Comparison of ENCODE assay signal across 14 cellular contexts in the genomic region with DNA sequence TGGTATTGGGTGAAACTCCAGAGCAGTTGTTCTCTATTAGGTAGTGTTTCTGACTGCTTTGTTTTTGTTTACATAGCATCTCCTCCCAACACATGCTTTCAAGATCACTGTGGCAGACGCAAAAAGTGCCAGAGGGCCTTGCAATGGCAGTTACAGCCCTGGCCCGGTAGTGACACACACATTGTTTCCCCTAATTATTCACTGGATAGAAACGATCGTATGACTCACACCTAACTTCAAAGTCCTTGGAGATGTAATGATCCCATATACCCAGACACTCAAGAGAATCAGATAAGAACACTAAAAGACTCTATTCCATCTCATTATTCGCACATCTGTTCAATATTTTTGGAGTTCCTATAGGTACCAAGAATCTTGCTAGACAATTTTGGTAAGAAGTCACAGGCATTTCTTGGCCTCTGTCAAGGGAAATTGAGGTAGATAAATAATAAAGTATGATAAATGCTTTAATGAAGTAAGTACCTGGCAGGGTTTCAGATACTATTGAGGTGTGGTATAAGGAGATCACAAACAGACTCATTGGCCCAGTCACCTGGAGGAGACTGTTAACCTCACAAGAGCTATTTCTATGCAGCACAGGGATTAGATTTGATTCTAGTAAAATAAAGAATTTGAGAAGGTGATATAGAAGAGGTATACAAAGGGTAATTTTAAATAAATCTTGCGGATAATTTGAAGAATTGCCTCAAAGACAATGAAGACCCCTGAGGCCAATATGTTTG.
A peak's percentile ranks its signal among the peaks of the same experiment; 100 is the strongest.
DNase-seq lines count a peak whose midpoint lies in the region; ATAC-seq and TF ChIP-seq lines count a peak whose summit lies in the region.
"Had no signal": no experiment of that assay in that cellular context is flagged by ENCODE, and none has a peak within 500 bp of the region (broad histone marks: within the 10 kb centered on the region; RNA-seq: fewer than 3 reads in every experiment).

No MANE protein-coding gene starts in this region.

- H3F3A ChIP-seq in smooth muscle cell (ENCODE audit: low read depth) = peaks cover 11% of the 10 kb centered on the region

- peak overlapping the region; percentile 75 for H3K4me2 ChIP-seq in smooth muscle cell
- H3K4me2 ChIP-seq: neural progenitor cell had no signal

- in situ Hi-C loops in gastrocnemius medialis (cut with MboI; ENCODE audit: low sequenced_read_pairs in 4 of 4) = no loop called here

- intact Hi-C loops in gastrocnemius medialis (cut with DNase I; ENCODE audit: low total_unique reads) = no loop called here
- intact Hi-C loops in mucosa of descending colon (cut with DNase I, micrococcal nuclease) = no loop called here

- peak overlapping the region; percentile 56 for H3K9ac ChIP-seq in smooth muscle cell (ENCODE audit: low read depth)
- H3K9ac ChIP-seq: neural progenitor cell had no signal

- DNase-seq in NCI-H146 (lab: John Stamatoyannopoulos, UW) (peak; percentile 15), NCI-H146 treated with DMSO at 0.1 percent for 48 hours (lab: John Stamatoyannopoulos, UW; ENCODE audit: unreplicated experiment) (no peak), NCI-H82 treated with DMSO at 0.1 percent for 48 hours (lab: John Stamatoyannopoulos, UW; ENCODE audit: unreplicated experiment) (peak; percentile 47), epithelial cell of prostate (ENCODE audit: low read depth, low spot score) (peak; percentile 36), smooth muscle cell (lab: John Stamatoyannopoulos, UW; ENCODE audit: unreplicated experiment) (no peak), gastrocnemius medialis (no peak), mucosa of descending colon (no peak)
- DNase-seq: AML-193; stimulated activated CD4-positive, alpha-beta T cell treated with anti-CD3 and anti-CD28 coated beads, Interleukin-2, amount 100 ng/mL, for 24 hours had no signal

- peaks cover 30% of the 10 kb centered on the region for H3K4me1 ChIP-seq in smooth muscle cell (ENCODE audit: low read depth)
- H3K4me1 ChIP-seq in gastrocnemius medialis = no peaks in the 10 kb centered on the region
- no peaks in the 10 kb centered on the region for H3K4me1 ChIP-seq in mucosa of descending colon (ENCODE audit: low read depth)

- H4K20me1 ChIP-seq in smooth muscle cell (ENCODE audit: low read depth) = no peaks in the 10 kb centered on the region

- H2AFZ ChIP-seq in smooth muscle cell (ENCODE audit: low read depth) = peak overlapping the region; percentile 46
- H2AFZ ChIP-seq: neural progenitor cell had no signal

- H3K79me2 ChIP-seq in smooth muscle cell (ENCODE audit: low read depth) = no peaks in the 10 kb centered on the region

- H3K27ac ChIP-seq in epithelial cell of prostate = peak overlapping the region; percentile 23
- peak overlapping the region; percentile 94 for H3K27ac ChIP-seq in smooth muscle cell (ENCODE audit: low read depth)
- no peak overlapping the region for H3K27ac ChIP-seq in gastrocnemius medialis
- H3K27ac ChIP-seq: cardiac muscle cell, neural progenitor cell, thoracic aorta had no signal

- ATAC-seq in gastrocnemius medialis = no peak
- no peak for ATAC-seq in mucosa of descending colon
- no peak for ATAC-seq in HG03108 (IDR thresholded peaks at IDR 0.05; ENCODE audit: unreplicated experiment)
- ATAC-seq: GM12878 had no signal

- H3K9me3 ChIP-seq in smooth muscle cell (replicated peaks; ENCODE audit: low read depth) (no peaks in the 10 kb centered on the region), gastrocnemius medialis (no peaks in the 10 kb centered on the region), mucosa of descending colon (no peaks in the 10 kb centered on the region)
- H3K9me3 ChIP-seq: thoracic aorta had no signal

- 27% methylated on average over 6 of the region's 6 CpGs for WGBS in smooth muscle cell (ENCODE audit: low lambda C conversion rate)

- no peaks in the 10 kb centered on the region for H3K27me3 ChIP-seq in smooth muscle cell (ENCODE audit: low read depth)
- no peaks in the 10 kb centered on the region for H3K27me3 ChIP-seq in gastrocnemius medialis
- H3K27me3 ChIP-seq: cardiac muscle cell, neural progenitor cell had no signal

- TF ChIP-seq CTCF in smooth muscle cell (IDR thresholded peaks at IDR 0.05; ENCODE audit: borderline replicate concordance, insufficient read depth, poor library complexity, severe bottlenecking) = no peak
- TF ChIP-seq CTCF in gastrocnemius medialis (IDR thresholded peaks at IDR 0.05 in 4 of 5, conservative IDR thresholded peaks at IDR 0.05 in 1 of 5) = no peak
- TF ChIP-seq CTCF in mucosa of descending colon (IDR thresholded peaks at IDR 0.05) = no peak

- H3K36me3 ChIP-seq in smooth muscle cell (ENCODE audit: low read depth) = no peaks in the 10 kb centered on the region
- no peaks in the 10 kb centered on the region for H3K36me3 ChIP-seq in gastrocnemius medialis
- H3K36me3 ChIP-seq in mucosa of descending colon (ENCODE audit: low read depth) = no peaks in the 10 kb centered on the region
- H3K36me3 ChIP-seq: cardiac muscle cell, neural progenitor cell, thoracic aorta had no signal

- TF ChIP-seq POLR2A in gastrocnemius medialis (IDR thresholded peaks at IDR 0.05) = no peak

- no peak overlapping the region for H3K4me3 ChIP-seq in smooth muscle cell
- no peak overlapping the region for H3K4me3 ChIP-seq in gastrocnemius medialis
- no peak overlapping the region for H3K4me3 ChIP-seq in mucosa of descending colon
- H3K4me3 ChIP-seq: cardiac muscle cell, GM12878, neural progenitor cell, thoracic aorta had no signal

Comparison
In these comparisons a context has a peak if more than half of its experiments do, and no peak if none do; other contexts are left out.
1. DNase-seq: peak in NCI-H146 (single experiment), NCI-H82 treated with DMSO at 0.1 percent for 48 hours (single experiment) and epithelial cell of prostate (single experiment); none in NCI-H146 treated with DMSO at 0.1 percent for 48 hours (single experiment), smooth muscle cell (single experiment), gastrocnemius medialis (0 of 2) and mucosa of descending colon (0 of 3).
2. H3K27ac ChIP-seq: peak in epithelial cell of prostate (single experiment) and smooth muscle cell (single experiment); none in gastrocnemius medialis (0 of 4).